ENCODE assay signal across 17 cellular contexts in the genomic region with DNA sequence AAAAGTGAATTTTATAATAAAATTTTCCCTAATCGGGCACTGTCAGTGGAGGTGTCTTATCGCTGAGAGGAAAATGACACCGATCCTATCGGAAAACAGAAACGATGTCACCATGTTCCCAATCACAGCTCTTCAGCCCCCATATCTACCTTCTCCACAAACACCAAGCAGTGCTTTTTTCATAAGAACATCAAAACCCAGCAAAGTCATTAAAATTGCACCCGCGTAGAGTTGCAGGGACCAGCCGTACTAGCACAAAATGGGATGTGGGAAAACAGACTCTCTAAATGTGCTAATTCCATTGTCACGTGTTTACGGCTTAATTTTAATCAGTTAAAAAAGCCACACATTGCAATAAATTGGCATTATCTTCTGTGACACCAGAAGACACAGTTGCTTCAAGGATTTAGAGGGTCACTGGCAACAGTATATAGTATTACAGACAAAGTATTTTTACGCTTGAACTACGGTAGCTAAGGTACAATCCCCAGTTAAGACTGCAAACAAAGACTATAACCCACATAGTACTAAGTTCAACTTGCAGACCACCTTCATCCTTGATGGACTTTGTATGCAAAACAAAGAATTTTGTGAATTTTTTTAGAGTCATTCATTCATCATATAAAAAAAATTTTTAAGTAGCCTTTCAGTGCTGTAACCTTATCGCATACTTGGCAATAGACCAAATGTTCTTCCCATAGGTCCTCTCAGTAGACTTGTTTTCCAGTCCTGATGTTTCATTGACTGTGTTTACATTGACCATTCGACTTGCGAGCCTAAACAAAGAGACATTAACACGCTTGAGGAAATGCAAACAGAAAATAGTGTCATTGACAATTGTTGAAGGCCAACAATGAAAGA.
A peak's percentile ranks its signal among the peaks of the same experiment; 100 is the strongest.
DNase-seq lines count a peak whose midpoint lies in the region; ATAC-seq and TF ChIP-seq lines count a peak whose summit lies in the region.
"Had no signal": no experiment of that assay in that cellular context is flagged by ENCODE, and none has a peak within 500 bp of the region (broad histone marks: within the 10 kb centered on the region; RNA-seq: fewer than 3 reads in every experiment).

No MANE protein-coding gene starts in this region.

- WGBS in endodermal cell (ENCODE audit: insufficient coverage in 1 of 2, insufficient read length in 1 of 2), 2 experiments = 85 to 87% methylated on average over 15 to 16 of the region's 16 CpGs

- H3K4me3 ChIP-seq in endodermal cell (ENCODE audit: low read length) = peak overlapping the region; percentile 50
- H3K4me3 ChIP-seq: heart left ventricle had no signal

- H3K27me3 Mint-ChIP-seq in endodermal cell (ENCODE audit: insufficient read depth) = no peaks in the 10 kb centered on the region
- H3K27me3 Mint-ChIP-seq: activated naive CD8-positive, alpha-beta T cell treated with anti-CD3 and anti-CD28 coated beads, Interleukin-2, amount 10 ng/mL, durations not matched to agents 7 days and 5 days; CD8-positive, alpha-beta memory T cell had no signal

- no peaks in the 10 kb centered on the region for H3K9me3 ChIP-seq in endodermal cell (ENCODE audit: control insufficient read depth, low read length)
- H3K9me3 ChIP-seq: heart left ventricle had no signal

- H3K4me3 Mint-ChIP-seq in endodermal cell = no peak overlapping the region
- H3K4me3 Mint-ChIP-seq: activated naive CD8-positive, alpha-beta T cell treated with anti-CD3 and anti-CD28 coated beads, Interleukin-2, amount 10 ng/mL, durations not matched to agents 7 days and 5 days; CD8-positive, alpha-beta memory T cell had no signal

- peaks cover 17% of the 10 kb centered on the region for H3K4me1 ChIP-seq in endodermal cell (ENCODE audit: control insufficient read depth, insufficient read depth, low read length)
- H3K4me1 ChIP-seq: heart left ventricle had no signal

- no peak overlapping the region for H3K9ac ChIP-seq in endodermal cell (ENCODE audit: extremely low read depth, low read length, poor library complexity, severe bottlenecking)

- peak; percentile 93 for DNase-seq in DMS153 (lab: John Stamatoyannopoulos, UW)
- peak; percentile 17 for DNase-seq in NCI-H1092 (lab: John Stamatoyannopoulos, UW)
- DNase-seq in NCI-H510A (lab: John Stamatoyannopoulos, UW) = peak; percentile 86
- DNase-seq in endodermal cell = no peak
- no peak for DNase-seq in effector CD4-positive, alpha-beta T cell
- no peak for DNase-seq in epidermal melanocyte (ENCODE audit: insufficient read length, low spot score)
- DNase-seq: activated CD4-positive, alpha-beta T cell treated with anti-CD3 and anti-CD28 coated beads for 1 hour; activated naive CD8-positive, alpha-beta T cell treated with anti-CD3 and anti-CD28 coated beads, Interleukin-2, amount 10 ng/mL, durations not matched to agents 7 days and 5 days; CD8-positive, alpha-beta memory T cell; central memory CD4-positive, alpha-beta T cell; heart left ventricle; NCI-H1694; posterior cingulate gyrus; RPMI8226; T-helper 1 cell had no signal

- no peaks in the 10 kb centered on the region for H3K9me3 Mint-ChIP-seq in endodermal cell
- H3K9me3 Mint-ChIP-seq: activated naive CD8-positive, alpha-beta T cell treated with anti-CD3 and anti-CD28 coated beads, Interleukin-2, amount 10 ng/mL, durations not matched to agents 7 days and 5 days; CD8-positive, alpha-beta memory T cell had no signal

- no peaks in the 10 kb centered on the region for H3K27me3 ChIP-seq in endodermal cell (ENCODE audit: control insufficient read depth, insufficient read depth, low read length, poor library complexity, severe bottlenecking)
- H3K27me3 ChIP-seq: heart left ventricle had no signal

- peaks cover 54% of the 10 kb centered on the region for H3K4me1 Mint-ChIP-seq in endodermal cell

- H3K36me3 ChIP-seq in endodermal cell (ENCODE audit: control insufficient read depth, insufficient read depth, low read length) = no peaks in the 10 kb centered on the region
- H3K36me3 ChIP-seq: heart left ventricle had no signal

- no peaks in the 10 kb centered on the region for H3K36me3 Mint-ChIP-seq in endodermal cell (ENCODE audit: low read depth)
- H3K36me3 Mint-ChIP-seq: activated naive CD8-positive, alpha-beta T cell treated with anti-CD3 and anti-CD28 coated beads, Interleukin-2, amount 10 ng/mL, durations not matched to agents 7 days and 5 days had no signal

- TF ChIP-seq CTCF in endodermal cell (conservative IDR thresholded peaks at IDR 0.05) = no peak

- ATAC-seq in HG02885 (IDR thresholded peaks at IDR 0.05; ENCODE audit: poor library complexity, unreplicated experiment) (no peak), HG02571 (IDR thresholded peaks at IDR 0.05; ENCODE audit: unreplicated experiment) (no peak)
- ATAC-seq: heart left ventricle had no signal

- H3K27ac ChIP-seq in endodermal cell (ENCODE audit: low read depth, low read length) = no peak overlapping the region
- H3K27ac ChIP-seq: heart left ventricle had no signal

- H3K27ac Mint-ChIP-seq in endodermal cell = peak overlapping the region; percentile 86
- H3K27ac Mint-ChIP-seq: activated naive CD8-positive, alpha-beta T cell treated with anti-CD3 and anti-CD28 coated beads, Interleukin-2, amount 10 ng/mL, durations not matched to agents 7 days and 5 days; CD8-positive, alpha-beta memory T cell had no signal

Comparison
In these comparisons a context has a peak if more than half of its experiments do, and no peak if none do; other contexts are left out.
1. DNase-seq: peak in DMS153 (single experiment), NCI-H1092 (single experiment) and NCI-H510A (single experiment); none in endodermal cell (single experiment), effector CD4-positive, alpha-beta T cell (single experiment) and epidermal melanocyte (single experiment).